In the genomic region with DNA sequence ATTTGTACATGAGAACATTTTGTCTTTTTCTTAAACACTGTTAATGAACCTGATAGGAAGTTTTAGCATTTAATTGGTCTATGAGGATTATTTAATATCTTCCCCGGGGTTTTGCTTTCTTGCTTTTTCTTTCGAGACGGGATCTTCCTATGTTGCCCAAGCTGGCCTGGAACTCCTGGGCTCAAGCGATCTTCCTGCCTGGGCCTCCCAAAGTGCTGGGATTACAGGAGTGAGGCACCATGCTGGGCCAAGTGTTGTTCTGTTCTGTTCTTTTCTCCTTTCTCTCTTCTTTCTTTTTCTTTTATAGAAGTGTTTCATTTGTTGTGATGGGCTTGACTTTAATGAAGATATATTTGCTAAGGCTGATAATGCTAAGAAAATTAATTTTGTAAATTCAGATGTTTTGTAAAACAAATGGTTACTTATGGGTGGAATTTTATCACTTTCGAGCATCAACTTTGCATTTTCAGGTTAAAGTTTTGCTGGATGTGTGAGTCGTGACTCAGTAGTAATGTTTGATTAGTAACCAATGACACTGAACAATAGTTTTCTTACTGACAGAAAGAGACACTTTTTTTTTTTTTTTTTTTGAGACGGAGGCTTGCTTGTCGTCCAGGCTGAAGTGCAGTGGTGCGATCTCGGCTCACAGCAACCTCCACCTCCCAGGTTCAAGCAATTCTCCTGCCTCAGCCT, we compare ENCODE assay signal across 8 cellular contexts. TPM values are rescaled to one million over a fixed set of nuclear protein-coding genes. Genes with fewer than 3 reads are reported as not detected.
DNase-seq lines count a peak whose midpoint lies in the region; TF ChIP-seq lines count a peak whose summit lies in the region.

No MANE protein-coding gene starts in this region.

- no peak for TF ChIP-seq CTCF in AG09309 (IDR thresholded peaks at IDR 0.05; ENCODE audit: control insufficient read depth, insufficient read depth, low read depth, low read length, missing control alignments)
- no peak for TF ChIP-seq CTCF in brain microvascular endothelial cell (IDR thresholded peaks at IDR 0.05; ENCODE audit: low read depth, low read length, missing control alignments)

- in situ Hi-C loops in brain microvascular endothelial cell (cut with HindIII; ENCODE audit: low pct_ligation_motif_present, low sequenced_read_pairs): no loop called here

- DNase-seq in AG09309 (ENCODE audit: low read depth) (no peak), HT1080 (ENCODE audit: low read depth) (peak; percentile 4), brain microvascular endothelial cell (no peak), NCI-H2081 treated with DMSO at 0.1 percent for 48 hours (lab: John Stamatoyannopoulos, UW) (no peak), NCI-H1048 (lab: John Stamatoyannopoulos, UW) (no peak), NCI-H1436 treated with DMSO at 0.1 percent for 48 hours (lab: John Stamatoyannopoulos, UW) (no peak), amygdala (lab: John Stamatoyannopoulos, UW) (no peak)

- H3K4me3 ChIP-seq in AG09309 (ENCODE audit: control insufficient read depth, low read depth, low read length) (peak overlapping the region; percentile 3; the same call in 1 of the 2 replicates), brain microvascular endothelial cell (ENCODE audit: low read depth, low read length) (peak overlapping the region; percentile 86), muscle layer of colon (ENCODE audit: low read depth in 1 of 2, low read length in 2 of 2) (no peak overlapping the region)

- H3K27ac ChIP-seq in brain microvascular endothelial cell (no peak overlapping the region), muscle layer of colon (ENCODE audit: low read depth, low read length) (no peak overlapping the region)

- peak overlapping the region; percentile 74 for H3K9ac ChIP-seq in muscle layer of colon (ENCODE audit: low read length)

- H3K27me3 ChIP-seq in brain microvascular endothelial cell (replicated peaks): no peaks in the 10 kb centered on the region
- no peaks in the 10 kb centered on the region for H3K27me3 ChIP-seq in muscle layer of colon (ENCODE audit: control insufficient read depth in 1 of 2, insufficient read depth in 2 of 2, low read length in 2 of 2)

- H3K4me1 ChIP-seq in muscle layer of colon (ENCODE audit: insufficient read depth, low read length): peaks cover 36% of the 10 kb centered on the region

- H3K36me3 ChIP-seq in brain microvascular endothelial cell (replicated peaks) (no peaks in the 10 kb centered on the region), muscle layer of colon (ENCODE audit: insufficient read depth, low read length) (no peaks in the 10 kb centered on the region)

- H3K9me3 ChIP-seq in muscle layer of colon (ENCODE audit: low read length): no peaks in the 10 kb centered on the region

RNA-seq across cellular contexts. Expression of gene PAN3, which starts 2.2 kb away (rescaled TPM):
- total RNA-seq in HT1080 (2014; rRNA removed; shearing (Covaris generic)): 8.1 and 14.1 TPM in 2 replicates
- 14.1 and 18.5 TPM in 2 replicates for polyA plus RNA-seq in HT1080 (2015; cell fraction: cytosol; rRNA removed)
- polyA plus RNA-seq in HT1080 (2015; cell fraction: nucleus; rRNA removed): 28.6 and 37.9 TPM in 2 replicates

RNA-seq across cellular contexts. Expression of gene FLT3, which starts 40.2 kb away (rescaled TPM):
- not detected in 2 replicates for total RNA-seq in HT1080 (2014; rRNA removed; shearing (Covaris generic))
- polyA plus RNA-seq in HT1080 (2015; cell fraction: cytosol; rRNA removed): not detected in 2 replicates
- not detected in 2 replicates for polyA plus RNA-seq in HT1080 (2015; cell fraction: nucleus; rRNA removed)

Comparison
In these comparisons a context has a peak if more than half of its experiments do, and no peak if none do; other contexts are left out.
1. H3K4me3 ChIP-seq: peak in AG09309 (single experiment) and brain microvascular endothelial cell (single experiment); none in muscle layer of colon (0 of 2).